Comparison of ENCODE assay signal across 7 cellular contexts in the genomic region with DNA sequence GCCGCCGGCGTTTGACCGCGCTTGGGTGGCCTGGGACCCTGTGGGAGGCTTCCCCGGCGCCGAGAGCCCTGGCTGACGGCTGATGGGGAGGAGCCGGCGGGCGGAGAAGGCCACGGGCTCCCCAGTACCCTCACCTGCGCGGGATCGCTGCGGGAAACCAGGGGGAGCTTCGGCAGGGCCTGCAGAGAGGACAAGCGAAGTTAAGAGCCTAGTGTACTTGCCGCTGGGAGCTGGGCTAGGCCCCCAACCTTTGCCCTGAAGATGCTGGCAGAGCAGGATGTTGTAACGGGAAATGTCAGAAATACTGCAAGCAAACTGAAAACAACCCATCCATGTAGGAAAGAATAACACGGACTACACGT. TPM values are rescaled to one million over a fixed set of nuclear protein-coding genes. Genes with fewer than 3 reads are reported as not detected.
DNase-seq lines count a peak whose midpoint lies in the region; ATAC-seq and TF ChIP-seq lines count a peak whose summit lies in the region.
"Not testable (repeated sequence)": the region's sequence is repeated elsewhere in the genome, so short reads cannot be mapped to it uniquely, and the experiment has no call there.

No MANE protein-coding gene starts in this region.

- ATAC-seq in GM19463 (IDR thresholded peaks at IDR 0.05; ENCODE audit: unreplicated experiment) (peak; percentile 18), memory B cell (ENCODE audit: low read depth) (peak; percentile 44)

- H3K9me3 Mint-ChIP-seq in activated CD4-positive, alpha-beta T cell treated with anti-CD3 and anti-CD28 coated beads, Interleukin-2, amount 10 ng/mL, durations not matched to agents 7 days and 5 days; brain; memory B cell: not testable (repeated sequence)

- peak overlapping the region; percentile 74 for H3K4me3 Mint-ChIP-seq in activated CD4-positive, alpha-beta T cell treated with anti-CD3 and anti-CD28 coated beads, Interleukin-2, amount 10 ng/mL, durations not matched to agents 7 days and 5 days
- H3K4me3 Mint-ChIP-seq in brain: peak overlapping the region; percentile 81 to 91 (median 82)
- peak overlapping the region; percentile 73 for H3K4me3 Mint-ChIP-seq in memory B cell

- TF ChIP-seq CTCF in brain (conservative IDR thresholded peaks at IDR 0.05); fibroblast of the aortic adventitia (IDR thresholded peaks at IDR 0.05; ENCODE audit: insufficient read depth, low read length): not testable (repeated sequence)

- not testable (repeated sequence) for H3K4me1 ChIP-seq in HUES6 (ENCODE audit: control insufficient read depth, insufficient read depth, low read length)

- DNase-seq in activated CD4-positive, alpha-beta T cell treated with anti-CD3 and anti-CD28 coated beads, Interleukin-2, amount 10 ng/mL, durations not matched to agents 7 days and 5 days; fibroblast of the aortic adventitia (ENCODE audit: low read depth); memory B cell (ENCODE audit: low spot score in 2 of 2); skeletal muscle cell (ENCODE audit: low read depth): not testable (repeated sequence)

- POLR2A ChIA-PET in activated CD4-positive, alpha-beta T cell treated with anti-CD3 and anti-CD28 coated beads, Interleukin-2, amount 10 ng/mL, durations not matched to agents 7 days and 5 days (lab: Charles Lee): not testable (repeated sequence)

- peak overlapping the region; percentile 45; the same call in 1 of the 2 replicates for H3K4me3 ChIP-seq in HUES6 (ENCODE audit: low read depth, low read length)
- H3K4me3 ChIP-seq in fibroblast of the aortic adventitia (ENCODE audit: low read depth, low read length): peak overlapping the region; percentile 44
- peak overlapping the region; percentile 41 for H3K4me3 ChIP-seq in skeletal muscle cell (ENCODE audit: low read depth, low read length)

- not testable (repeated sequence) for H3K36me3 ChIP-seq in HUES6 (ENCODE audit: control insufficient read depth, insufficient read depth, low read length)

- H3K4me1 Mint-ChIP-seq in activated CD4-positive, alpha-beta T cell treated with anti-CD3 and anti-CD28 coated beads, Interleukin-2, amount 10 ng/mL, durations not matched to agents 7 days and 5 days: peaks cover 12% of the 10 kb centered on the region
- peaks cover 19% of the 10 kb centered on the region for H3K4me1 Mint-ChIP-seq in brain
- H3K4me1 Mint-ChIP-seq in memory B cell: not testable (repeated sequence)

- H3K36me3 Mint-ChIP-seq in activated CD4-positive, alpha-beta T cell treated with anti-CD3 and anti-CD28 coated beads, Interleukin-2, amount 10 ng/mL, durations not matched to agents 7 days and 5 days (ENCODE audit: low read depth); brain; memory B cell: not testable (repeated sequence)

- not testable (repeated sequence) for H3K9me3 ChIP-seq in HUES6 (ENCODE audit: control insufficient read depth, insufficient read depth, low read depth, low read length)

- H3K27ac Mint-ChIP-seq in activated CD4-positive, alpha-beta T cell treated with anti-CD3 and anti-CD28 coated beads, Interleukin-2, amount 10 ng/mL, durations not matched to agents 7 days and 5 days: peak overlapping the region; percentile 88
- H3K27ac Mint-ChIP-seq in brain: peak overlapping the region in 4 of 5 experiments; percentile 49 to 93 (median 80)
- peak overlapping the region; percentile 58 for H3K27ac Mint-ChIP-seq in memory B cell

- not testable (repeated sequence) for H3K9ac ChIP-seq in HUES6 (ENCODE audit: low read length)

- not testable (repeated sequence) for H3K27ac ChIP-seq in HUES6 (ENCODE audit: low read depth, low read length)

- H3K27me3 ChIP-seq in HUES6 (ENCODE audit: control insufficient read depth, insufficient read depth, low read length): peaks cover 10% of the 10 kb centered on the region

- peaks cover 16% of the 10 kb centered on the region for H3K27me3 Mint-ChIP-seq in activated CD4-positive, alpha-beta T cell treated with anti-CD3 and anti-CD28 coated beads, Interleukin-2, amount 10 ng/mL, durations not matched to agents 7 days and 5 days
- not testable (repeated sequence) for H3K27me3 Mint-ChIP-seq in brain, memory B cell

- CTCF ChIA-PET in activated CD4-positive, alpha-beta T cell treated with anti-CD3 and anti-CD28 coated beads, Interleukin-2, amount 10 ng/mL, durations not matched to agents 7 days and 5 days (lab: Charles Lee): not testable (repeated sequence)

RNA-seq across cellular contexts. Expression of a gene that starts 26.0 kb away (rescaled TPM):
- 1 to 10 TPM; 1.7 to 1.8 TPM for total RNA-seq in activated CD4-positive, alpha-beta T cell treated with anti-CD3 and anti-CD28 coated beads, Interleukin-2, amount 10 ng/mL, durations not matched to agents 7 days and 5 days
- polyA plus RNA-seq in brain (ENCODE audit: insufficient read depth, low read depth, low replicate concordance): not detected
- total RNA-seq in fibroblast of the aortic adventitia (ENCODE audit: low replicate concordance): 1.2 TPM in 1 of 2 replicates, not detected in the other
